1 cellular context compared by ENCODE assay signal in genomic region chr3:128176270-128176831, GRCh38.
TF ChIP-seq lines count a peak whose summit lies in the region.

No MANE protein-coding gene starts in this region.

TF ChIP-seq in HepG2, 621 proteins besides CTCF, POLR2A, EP300 and RAD21 (continued from another document):
- no peak for TF ChIP-seq FOXO4 (CRISPR knock-in tag; conservative IDR thresholded peaks at IDR 0.05)
- no peak for TF ChIP-seq SPEN (CRISPR knock-in tag; IDR thresholded peaks at IDR 0.05; ENCODE audit: low read depth)
- TF ChIP-seq MAFK (conservative IDR thresholded peaks at IDR 0.05 in 1 of 2, IDR thresholded peaks at IDR 0.05 in 1 of 2; ENCODE audit: low read length in 2 of 2) = peak; percentile 65 to 82; a peak in 3 of 4 replicates
- TF ChIP-seq CREB1 (IDR thresholded peaks at IDR 0.05) = no peak
- no peak for TF ChIP-seq CREB1 (CRISPR knock-in tag; IDR thresholded peaks at IDR 0.05)
- no peak for TF ChIP-seq ZNF550 (CRISPR knock-in tag; IDR thresholded peaks at IDR 0.05; ENCODE audit: borderline replicate concordance)
- TF ChIP-seq ZNF775 (CRISPR knock-in tag; IDR thresholded peaks at IDR 0.05; ENCODE audit: borderline replicate concordance) = no peak
- TF ChIP-seq MAFF (IDR thresholded peaks at IDR 0.05; ENCODE audit: low read depth, low read length) = peak; percentile 65
